8 cellular contexts compared by ENCODE assay signal in the genomic region with DNA sequence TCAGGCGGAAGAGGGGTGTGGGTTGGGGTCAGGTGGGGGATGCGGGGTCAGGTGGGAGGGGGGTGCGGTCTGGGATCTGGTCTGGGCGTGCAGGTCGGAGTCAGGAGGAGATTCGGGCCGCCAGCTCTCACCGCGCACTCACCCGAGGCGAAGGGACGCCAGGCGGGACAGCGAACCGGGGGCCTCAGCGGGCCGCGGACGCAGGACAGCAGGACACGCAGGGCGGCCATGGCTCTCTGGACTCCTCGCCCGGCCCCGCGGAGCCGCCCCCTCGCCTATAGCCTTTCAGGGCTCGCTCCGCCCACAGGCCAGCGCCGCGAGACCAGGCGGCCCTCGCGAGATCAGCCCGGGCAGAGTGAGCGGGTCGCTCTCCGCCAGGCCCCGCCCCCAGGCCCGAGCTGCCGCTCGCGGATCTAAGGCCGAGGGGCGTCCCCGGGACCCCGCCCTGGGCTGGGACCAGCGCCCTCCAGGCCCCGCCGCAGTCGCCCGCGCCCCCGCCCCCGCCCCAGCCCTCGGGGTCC. TPM values are rescaled to one million over a fixed set of nuclear protein-coding genes. Genes with fewer than 3 reads are reported as not detected.
DNase-seq lines count a peak whose midpoint lies in the region; ATAC-seq and TF ChIP-seq lines count a peak whose summit lies in the region.

A gene (minus strand): TSS at position 251 of the 521 bp plus-strand sequence. CDS start 21 bp downstream, at position 230.

- TF ChIP-seq POLR2A in NB4 (IDR thresholded peaks at IDR 0.05; ENCODE audit: extremely low read depth, insufficient read length) (peak; percentile 81), suprapubic skin (IDR thresholded peaks at IDR 0.05) (no peak)

- H2AFZ ChIP-seq in SK-N-SH (ENCODE audit: low read depth), result no peak within 1 kb of the TSS

- H3K4me3 ChIP-seq in NB4 (ENCODE audit: low read depth, low read length) (peak within 1 kb of the TSS; percentile 68), SK-N-SH (ENCODE audit: low read depth in 2 of 2, low read length in 1 of 2) (peak within 1 kb of the TSS; percentile 61 to 80), suprapubic skin (peak within 1 kb of the TSS; percentile 90)

- WGBS in SK-N-SH (ENCODE audit: low lambda C conversion rate), result no CpG with 5 or more reads among the region's 57 CpGs
- WGBS in suprapubic skin, result 0% methylated on average over 6 of the region's 57 CpGs

- H3K79me2 ChIP-seq in SK-N-SH (ENCODE audit: insufficient read depth), result peaks cover 9% of the 10 kb centered on the region; the same call in 1 of the 2 replicates

- H3K27ac ChIP-seq in SK-N-SH (ENCODE audit: low read depth in 2 of 2, low read length in 1 of 2), result peak within 1 kb of the TSS in 1 of 2 experiments; percentile 89; a peak in 2 of 4 replicates
- peak within 1 kb of the TSS; percentile 88 for H3K27ac ChIP-seq in suprapubic skin

- no peaks in the 10 kb centered on the region for H3K27me3 ChIP-seq in SK-N-SH (ENCODE audit: insufficient read depth)
- no peaks in the 10 kb centered on the region for H3K27me3 ChIP-seq in suprapubic skin

- H3K4me1 ChIP-seq in SK-N-SH (ENCODE audit: control insufficient read depth in 1 of 2, insufficient read depth in 2 of 2, low read depth in 1 of 2, low read length in 1 of 2) (peaks cover 0 to 17% of the 10 kb centered on the region in 2 experiments; a peak in 2 of 4 replicates), suprapubic skin (peaks cover 29% of the 10 kb centered on the region)

- no peaks in the 10 kb centered on the region for H4K20me1 ChIP-seq in SK-N-SH (ENCODE audit: insufficient read depth)

- TF ChIP-seq EP300 in SK-N-SH (IDR thresholded peaks at IDR 0.05; ENCODE audit: borderline replicate concordance in 1 of 2, low read depth in 1 of 2, low read length in 1 of 2), result no peak
- no peak for TF ChIP-seq EP300 in suprapubic skin (IDR thresholded peaks at IDR 0.05)

- H3K9ac ChIP-seq in SK-N-SH, result peak within 1 kb of the TSS; percentile 62

- H3K4me2 ChIP-seq in SK-N-SH, result peak within 1 kb of the TSS; percentile 78

- CTCF ChIA-PET in SK-N-SH (lab: Yijun Ruan, JAX), result interaction anchor here (1.0 kb wide), 1 partner anchor 44 kb away, joined by 5 read pairs; no protein-coding TSS in a partner anchor

- TF ChIP-seq CTCF in NB4 (IDR thresholded peaks at IDR 0.05; ENCODE audit: low read depth, low read length) (no peak), SK-N-SH (IDR thresholded peaks at IDR 0.05) (no peak), suprapubic skin (IDR thresholded peaks at IDR 0.05) (no peak)

- DNase-seq in GM04503 (ENCODE audit: low read depth), result peak; percentile 45
- DNase-seq in NB4 (ENCODE audit: low read depth), result peak; percentile 96
- DNase-seq in SK-N-SH, result peak; percentile 100
- DNase-seq in activated naive CD4-positive, alpha-beta T cell treated with anti-CD3 and anti-CD28 coated beads, Interleukin-2, amount 50 U/mL, for 16 hours, result peak; percentile 96
- DNase-seq in globus pallidus (ENCODE audit: low spot score), result peak; percentile 94
- peak; percentile 91 for DNase-seq in occipital lobe (lab: John Stamatoyannopoulos, UW)
- DNase-seq in suprapubic skin (ENCODE audit: low spot score in 2 of 2), result peak; percentile 95 to 97

- H3F3A ChIP-seq in SK-N-SH (replicated peaks; ENCODE audit: insufficient read depth), result no peaks in the 10 kb centered on the region

- ATAC-seq in HG02571 (IDR thresholded peaks at IDR 0.05; ENCODE audit: unreplicated experiment), result peak; percentile 81

- TF ChIP-seq RAD21 in SK-N-SH (IDR thresholded peaks at IDR 0.05; ENCODE audit: low read length), result no peak

- POLR2A ChIA-PET in SK-N-SH (lab: Yijun Ruan, JAX), result interaction anchor here (0.7 to 1.3 kb wide), 4 partner anchors 12 to 49 kb away, joined by 3 to 6 read pairs (median 4); a partner anchor contains a TSS

- no peaks in the 10 kb centered on the region for H3K9me2 ChIP-seq in SK-N-SH

- H3K9me3 ChIP-seq in SK-N-SH, result no peaks in the 10 kb centered on the region
- no peaks in the 10 kb centered on the region for H3K9me3 ChIP-seq in suprapubic skin

- H3K36me3 ChIP-seq in SK-N-SH (replicated peaks in 1 of 2; ENCODE audit: control insufficient read depth in 1 of 2, insufficient read depth in 2 of 2, low read length in 1 of 2) (peaks cover 9 to 26% of the 10 kb centered on the region in 2 experiments), suprapubic skin (peaks cover 33% of the 10 kb centered on the region)

TF ChIP-seq in SK-N-SH, 30 proteins besides CTCF, POLR2A, EP300 and RAD21:
- peak; percentile 73; the same call in 1 of the 2 replicates for TF ChIP-seq MXI1 (IDR thresholded peaks at IDR 0.05; ENCODE audit: low read depth, low read length)
- TF ChIP-seq, protein P1, sequence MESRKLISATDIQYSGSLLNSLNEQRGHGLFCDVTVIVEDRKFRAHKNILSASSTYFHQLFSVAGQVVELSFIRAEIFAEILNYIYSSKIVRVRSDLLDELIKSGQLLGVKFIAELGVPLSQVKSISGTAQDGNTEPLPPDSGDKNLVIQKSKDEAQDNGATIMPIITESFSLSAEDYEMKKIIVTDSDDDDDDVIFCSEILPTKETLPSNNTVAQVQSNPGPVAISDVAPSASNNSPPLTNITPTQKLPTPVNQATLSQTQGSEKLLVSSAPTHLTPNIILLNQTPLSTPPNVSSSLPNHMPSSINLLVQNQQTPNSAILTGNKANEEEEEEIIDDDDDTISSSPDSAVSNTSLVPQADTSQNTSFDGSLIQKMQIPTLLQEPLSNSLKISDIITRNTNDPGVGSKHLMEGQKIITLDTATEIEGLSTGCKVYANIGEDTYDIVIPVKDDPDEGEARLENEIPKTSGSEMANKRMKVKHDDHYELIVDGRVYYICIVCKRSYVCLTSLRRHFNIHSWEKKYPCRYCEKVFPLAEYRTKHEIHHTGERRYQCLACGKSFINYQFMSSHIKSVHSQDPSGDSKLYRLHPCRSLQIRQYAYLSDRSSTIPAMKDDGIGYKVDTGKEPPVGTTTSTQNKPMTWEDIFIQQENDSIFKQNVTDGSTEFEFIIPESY (IDR thresholded peaks at IDR 0.05; ENCODE audit: borderline replicate concordance, low read depth), result peak; percentile 97
- TF ChIP-seq FOXM1 (IDR thresholded peaks at IDR 0.05; ENCODE audit: low read depth), result no peak
- TF ChIP-seq TAF1 (IDR thresholded peaks at IDR 0.05; ENCODE audit: borderline replicate concordance, low read depth, low read length), result peak; percentile 91
- peak; percentile 95 for TF ChIP-seq POLR2AphosphoS5 (IDR thresholded peaks at IDR 0.05; ENCODE audit: low read depth, low read length)
- TF ChIP-seq, protein P2, sequence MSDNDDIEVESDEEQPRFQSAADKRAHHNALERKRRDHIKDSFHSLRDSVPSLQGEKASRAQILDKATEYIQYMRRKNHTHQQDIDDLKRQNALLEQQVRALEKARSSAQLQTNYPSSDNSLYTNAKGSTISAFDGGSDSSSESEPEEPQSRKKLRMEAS (IDR thresholded peaks at IDR 0.05; ENCODE audit: low read depth), result 0 out of 2 replicates have a peak, but pooled peaks have one; percentile 13
- no peak for TF ChIP-seq NRF1 (IDR thresholded peaks at IDR 0.05; ENCODE audit: low read depth, low read length)
- TF ChIP-seq, protein P3, sequence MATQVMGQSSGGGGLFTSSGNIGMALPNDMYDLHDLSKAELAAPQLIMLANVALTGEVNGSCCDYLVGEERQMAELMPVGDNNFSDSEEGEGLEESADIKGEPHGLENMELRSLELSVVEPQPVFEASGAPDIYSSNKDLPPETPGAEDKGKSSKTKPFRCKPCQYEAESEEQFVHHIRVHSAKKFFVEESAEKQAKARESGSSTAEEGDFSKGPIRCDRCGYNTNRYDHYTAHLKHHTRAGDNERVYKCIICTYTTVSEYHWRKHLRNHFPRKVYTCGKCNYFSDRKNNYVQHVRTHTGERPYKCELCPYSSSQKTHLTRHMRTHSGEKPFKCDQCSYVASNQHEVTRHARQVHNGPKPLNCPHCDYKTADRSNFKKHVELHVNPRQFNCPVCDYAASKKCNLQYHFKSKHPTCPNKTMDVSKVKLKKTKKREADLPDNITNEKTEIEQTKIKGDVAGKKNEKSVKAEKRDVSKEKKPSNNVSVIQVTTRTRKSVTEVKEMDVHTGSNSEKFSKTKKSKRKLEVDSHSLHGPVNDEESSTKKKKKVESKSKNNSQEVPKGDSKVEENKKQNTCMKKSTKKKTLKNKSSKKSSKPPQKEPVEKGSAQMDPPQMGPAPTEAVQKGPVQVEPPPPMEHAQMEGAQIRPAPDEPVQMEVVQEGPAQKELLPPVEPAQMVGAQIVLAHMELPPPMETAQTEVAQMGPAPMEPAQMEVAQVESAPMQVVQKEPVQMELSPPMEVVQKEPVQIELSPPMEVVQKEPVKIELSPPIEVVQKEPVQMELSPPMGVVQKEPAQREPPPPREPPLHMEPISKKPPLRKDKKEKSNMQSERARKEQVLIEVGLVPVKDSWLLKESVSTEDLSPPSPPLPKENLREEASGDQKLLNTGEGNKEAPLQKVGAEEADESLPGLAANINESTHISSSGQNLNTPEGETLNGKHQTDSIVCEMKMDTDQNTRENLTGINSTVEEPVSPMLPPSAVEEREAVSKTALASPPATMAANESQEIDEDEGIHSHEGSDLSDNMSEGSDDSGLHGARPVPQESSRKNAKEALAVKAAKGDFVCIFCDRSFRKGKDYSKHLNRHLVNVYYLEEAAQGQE (IDR thresholded peaks at IDR 0.05; ENCODE audit: low read depth, low read length), result no peak
- TF ChIP-seq SIN3A (IDR thresholded peaks at IDR 0.05; ENCODE audit: borderline replicate concordance, low read depth, low read length), result peak; percentile 85; the same call in 1 of the 2 replicates
- TF ChIP-seq, protein P4, sequence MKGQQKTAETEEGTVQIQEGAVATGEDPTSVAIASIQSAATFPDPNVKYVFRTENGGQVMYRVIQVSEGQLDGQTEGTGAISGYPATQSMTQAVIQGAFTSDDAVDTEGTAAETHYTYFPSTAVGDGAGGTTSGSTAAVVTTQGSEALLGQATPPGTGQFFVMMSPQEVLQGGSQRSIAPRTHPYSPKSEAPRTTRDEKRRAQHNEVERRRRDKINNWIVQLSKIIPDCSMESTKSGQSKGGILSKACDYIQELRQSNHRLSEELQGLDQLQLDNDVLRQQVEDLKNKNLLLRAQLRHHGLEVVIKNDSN (IDR thresholded peaks at IDR 0.05; ENCODE audit: borderline replicate concordance, low read depth), result no peak
- no peak for TF ChIP-seq TCF12 (IDR thresholded peaks at IDR 0.05)
- peak; percentile 100 for TF ChIP-seq CHD2 (IDR thresholded peaks at IDR 0.05; ENCODE audit: low read length, partially characterized antibody)
- TF ChIP-seq EZH2phosphoT487 (IDR thresholded peaks at IDR 0.05; ENCODE audit: borderline replicate concordance, low read depth), result no peak
- peak; percentile 85 for TF ChIP-seq YY1 (IDR thresholded peaks at IDR 0.05; ENCODE audit: low read depth)
- TF ChIP-seq NFIC (IDR thresholded peaks at IDR 0.05; ENCODE audit: borderline replicate concordance), result no peak
- TF ChIP-seq JUND (IDR thresholded peaks at IDR 0.05), result no peak
- TF ChIP-seq FOSL2 (IDR thresholded peaks at IDR 0.05; ENCODE audit: borderline replicate concordance, low read depth), result no peak

RNA-seq across cellular contexts. Expression of the gene that starts here (rescaled TPM):
- 72.1 and 97.8 TPM in 2 replicates for polyA plus RNA-seq in SK-N-SH (2012; rRNA removed)
- polyA plus RNA-seq in SK-N-SH (2012; cell fraction: cytosol; rRNA removed), result 77.3 and 91.6 TPM in 2 replicates
- 58.6 and 68.8 TPM in 2 replicates for polyA plus RNA-seq in SK-N-SH (2012; cell fraction: nucleus; rRNA removed)
- 28.2 TPM for total RNA-seq in occipital lobe
- 10 to 100 TPM; 44.2 to 64.9 (median 54.7) TPM for total RNA-seq in suprapubic skin

Comparison
In these comparisons a context has a peak if more than half of its experiments do, and no peak if none do; other contexts are left out.
1. DNase-seq: peak in every context shown above with its lines; median percentile 100 in SK-N-SH; 96 in NB4; 96 in activated naive CD4-positive, alpha-beta T cell treated with anti-CD3 and anti-CD28 coated beads, Interleukin-2, amount 50 U/mL, for 16 hours; 96 in suprapubic skin; 94 in globus pallidus; 91 in occipital lobe; 45 in GM04503.